15 cellular contexts compared by ENCODE assay signal in genomic region chr12:124490584-124491305, GRCh38.
DNase-seq lines count a peak whose midpoint lies in the region; ATAC-seq and TF ChIP-seq lines count a peak whose summit lies in the region.
"Had no signal": no experiment of that assay in that cellular context is flagged by ENCODE, and none has a peak within 500 bp of the region (broad histone marks: within the 10 kb centered on the region; RNA-seq: fewer than 3 reads in every experiment).

No MANE protein-coding gene starts in this region.

- no peak overlapping the region for H3K4me3 ChIP-seq in Peyer's patch
- H3K4me3 ChIP-seq in right lobe of liver = no peak overlapping the region
- H3K4me3 ChIP-seq: breast epithelium had no signal

- H3K27ac Mint-ChIP-seq in osteocyte (ENCODE audit: unreplicated experiment) = no peak overlapping the region
- H3K27ac Mint-ChIP-seq: activated CD4-positive, alpha-beta T cell treated with anti-CD3 and anti-CD28 coated beads, Interleukin-2, amount 10 ng/mL, durations not matched to agents 24 days and 14 days; activated T-helper 2 cell treated with anti-CD3 and anti-CD28 coated beads, Interferon-gamma antibody, Interleukin-2, Interleukin-4, amounts not matched to agents 10 μg/mL and 5 μg/mL and 100 μg/mL, durations not matched to agents 14 hours and 24 hours and 36 hours; B cell had no signal

- H3K4me1 ChIP-seq in Peyer's patch (peaks cover 0 to 21% (median 17%) of the 10 kb centered on the region in 4 donors), right lobe of liver (peaks cover 0 to 37% (median 12%) of the 10 kb centered on the region in 4 donors)
- H3K4me1 ChIP-seq: breast epithelium had no signal

- TF ChIP-seq POLR2A in Peyer's patch (IDR thresholded peaks at IDR 0.05) (no peak), erythroblast (IDR thresholded peaks at IDR 0.05; ENCODE audit: low read length) (no peak), right lobe of liver (IDR thresholded peaks at IDR 0.05) (no peak)

- TF ChIP-seq CTCF in Peyer's patch (IDR thresholded peaks at IDR 0.05) (no peak), right lobe of liver (IDR thresholded peaks at IDR 0.05) (no peak), osteocyte (IDR thresholded peaks at IDR 0.05) (no peak)

- H3K9me3 Mint-ChIP-seq in osteocyte (ENCODE audit: unreplicated experiment) = no peaks in the 10 kb centered on the region
- H3K9me3 Mint-ChIP-seq: activated CD4-positive, alpha-beta T cell treated with anti-CD3 and anti-CD28 coated beads, Interleukin-2, amount 10 ng/mL, durations not matched to agents 24 days and 14 days; activated T-helper 2 cell treated with anti-CD3 and anti-CD28 coated beads, Interferon-gamma antibody, Interleukin-2, Interleukin-4, amounts not matched to agents 10 μg/mL and 5 μg/mL and 100 μg/mL, durations not matched to agents 14 hours and 24 hours and 36 hours; natural killer cell treated with Interleukin-12 subunit alpha and Interleukin-12 subunit beta and Interleukin-15 and Interleukin-18, amount 100 ng/mL, for 72 hours had no signal

- H3K27ac ChIP-seq in Peyer's patch (no peak overlapping the region), right lobe of liver (peak overlapping the region in 2 of 3 donors; percentile 14 to 74), substantia nigra (ENCODE audit: low read depth, low read length, poor library complexity, severe bottlenecking) (peak overlapping the region; percentile 19)

- H3K36me3 ChIP-seq in Peyer's patch (peaks cover 0 to 17% (median 0%) of the 10 kb centered on the region in 3 donors), right lobe of liver (no peaks in the 10 kb centered on the region)
- H3K36me3 ChIP-seq: breast epithelium had no signal

- H3K27me3 ChIP-seq in Peyer's patch (no peaks in the 10 kb centered on the region), right lobe of liver (no peaks in the 10 kb centered on the region)
- H3K27me3 ChIP-seq: breast epithelium had no signal

- no peak overlapping the region for H3K4me3 Mint-ChIP-seq in osteocyte (ENCODE audit: unreplicated experiment)
- H3K4me3 Mint-ChIP-seq: activated CD4-positive, alpha-beta T cell treated with anti-CD3 and anti-CD28 coated beads, Interleukin-2, amount 10 ng/mL, durations not matched to agents 24 days and 14 days; B cell; natural killer cell treated with Interleukin-12 subunit alpha and Interleukin-12 subunit beta and Interleukin-15 and Interleukin-18, amount 100 ng/mL, for 72 hours had no signal

- H3K9me3 ChIP-seq in Peyer's patch (no peaks in the 10 kb centered on the region), right lobe of liver (no peaks in the 10 kb centered on the region)
- H3K9me3 ChIP-seq: breast epithelium had no signal

- peaks cover 12% of the 10 kb centered on the region for H3K36me3 Mint-ChIP-seq in osteocyte (ENCODE audit: unreplicated experiment)
- H3K36me3 Mint-ChIP-seq: natural killer cell treated with Interleukin-12 subunit alpha and Interleukin-12 subunit beta and Interleukin-15 and Interleukin-18, amount 100 ng/mL, for 72 hours had no signal

- no peaks in the 10 kb centered on the region for H3K27me3 Mint-ChIP-seq in osteocyte (ENCODE audit: unreplicated experiment)
- H3K27me3 Mint-ChIP-seq: activated CD4-positive, alpha-beta T cell treated with anti-CD3 and anti-CD28 coated beads, Interleukin-2, amount 10 ng/mL, durations not matched to agents 24 days and 14 days; B cell; natural killer cell treated with Interleukin-12 subunit alpha and Interleukin-12 subunit beta and Interleukin-15 and Interleukin-18, amount 100 ng/mL, for 72 hours had no signal

- H3K4me1 Mint-ChIP-seq in osteocyte (ENCODE audit: unreplicated experiment) = peaks cover 13% of the 10 kb centered on the region

- intact Hi-C loops in right lobe of liver (cut with DNase I) = no loop called here

- WGBS in right lobe of liver (ENCODE audit: insufficient coverage, low coverage, low lambda C conversion rate, missing lambda C conversion rate) = 18% methylated on average over 9 of the region's 17 CpGs

- DNase-seq in Peyer's patch (peak in 2 of 3 donors; percentile 74 to 80), erythroblast (lab: John Stamatoyannopoulos, UW) (peak; percentile 95 to 97), right lobe of liver (peak; percentile 88 to 95 (median 94)), substantia nigra (lab: John Stamatoyannopoulos, UW) (peak in 37 of 49 donors; percentile 19 to 93 (median 57)), NCI-H1048 (lab: John Stamatoyannopoulos, UW) (no peak), osteocyte (ENCODE audit: extremely low spot score, unreplicated experiment) (no peak)
- no peak for DNase-seq in activated naive CD4-positive, alpha-beta T cell treated with Interleukin-2 at 50 U/mL for 16 hours
- no peak for DNase-seq in stimulated activated CD4-positive, alpha-beta T cell treated with anti-CD3 and anti-CD28 coated beads, Interleukin-4, amount 100 ng/mL, for 1 hour
- DNase-seq: activated CD4-positive, alpha-beta T cell treated with anti-CD3 and anti-CD28 coated beads, Interleukin-2, amount 10 ng/mL, durations not matched to agents 24 days and 14 days; NCI-H1930; NK-92 treated with Interleukin-12 subunit alpha and Interleukin-12 subunit beta, amount 100 ng/mL, for 24 hours had no signal

- ATAC-seq in right lobe of liver = peak; percentile 73 to 84 (median 75)
- ATAC-seq: natural killer cell treated with Interleukin-12 subunit alpha and Interleukin-12 subunit beta and Interleukin-15 and Interleukin-18, amount 100 ng/mL, for 72 hours had no signal

Comparison
In these comparisons a context has a peak if more than half of its experiments do, and no peak if none do; other contexts are left out.
1. DNase-seq: peak in Peyer's patch (2 of 3), erythroblast (2 of 2), right lobe of liver (3 of 3) and substantia nigra (37 of 49); none in NCI-H1048 (single experiment), activated naive CD4-positive, alpha-beta T cell treated with Interleukin-2 at 50 U/mL for 16 hours (single experiment), stimulated activated CD4-positive, alpha-beta T cell treated with anti-CD3 and anti-CD28 coated beads, Interleukin-4, amount 100 ng/mL, for 1 hour (single experiment) and osteocyte (single experiment).
2. H3K27ac ChIP-seq: peak in right lobe of liver (2 of 3) and substantia nigra (single experiment); none in Peyer's patch (0 of 4).